ENCODE assay signal across 17 cellular contexts in the genomic region with DNA sequence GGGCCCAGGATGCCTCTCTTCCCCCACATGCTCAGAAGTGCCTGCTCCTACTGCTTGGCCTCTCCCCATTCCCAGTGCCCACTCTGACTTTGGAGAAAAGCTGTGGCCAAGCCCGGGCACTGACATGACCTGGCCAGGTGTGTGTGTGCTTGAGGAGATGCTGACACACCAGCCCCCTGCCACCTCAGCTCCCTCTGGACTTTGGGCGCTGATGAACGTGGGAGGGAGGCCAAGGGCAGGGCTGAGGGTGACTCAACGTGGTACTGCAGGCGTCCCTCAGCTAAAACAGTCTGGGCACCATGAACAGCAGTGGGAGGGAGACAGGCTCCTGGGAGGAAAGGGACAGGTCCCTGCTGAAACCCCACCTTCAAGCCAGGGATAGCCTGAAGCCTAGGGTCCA. TPM values are rescaled to one million over a fixed set of nuclear protein-coding genes. Genes with fewer than 3 reads are reported as not detected.
DNase-seq lines count a peak whose midpoint lies in the region; ATAC-seq and TF ChIP-seq lines count a peak whose summit lies in the region.
"Had no signal": no experiment of that assay in that cellular context is flagged by ENCODE, and none has a peak within 500 bp of the region (broad histone marks: within the 10 kb centered on the region; RNA-seq: fewer than 3 reads in every experiment).

No MANE protein-coding gene starts in this region.

- H3K27me3 ChIP-seq in right cardiac atrium (ENCODE audit: control insufficient read depth, insufficient read depth) (no peaks in the 10 kb centered on the region), Peyer's patch (no peaks in the 10 kb centered on the region), MG63 (peaks cover 31% of the 10 kb centered on the region)

- 93% methylated on average over 5 of the region's 5 CpGs for WGBS in right cardiac atrium

- H3K36me3 ChIP-seq in Peyer's patch = peaks cover 0 to under 1% (median 0%) of the 10 kb centered on the region in 3 donors
- H3K36me3 ChIP-seq in MG63 = no peaks in the 10 kb centered on the region

- intact Hi-C loops in Right ventricle myocardium superior (cut with DNase I) (no loop called here), right cardiac atrium (cut with DNase I) (no loop called here), posterior vena cava (cut with DNase I) (no loop called here)

- no peak for TF ChIP-seq POLR2A in Peyer's patch (IDR thresholded peaks at IDR 0.05)

- peaks cover 2% of the 10 kb centered on the region for H3K4me1 ChIP-seq in right cardiac atrium (ENCODE audit: control insufficient read depth, insufficient read depth, low read length)
- H3K4me1 ChIP-seq in Peyer's patch = peaks cover 0 to 11% (median 2%) of the 10 kb centered on the region in 4 donors

- H3K9me3 ChIP-seq in right cardiac atrium (ENCODE audit: control insufficient read depth, low read length) (no peaks in the 10 kb centered on the region), Peyer's patch (peaks cover 0 to 12% (median 3%) of the 10 kb centered on the region in 4 donors), MG63 (no peaks in the 10 kb centered on the region)

- peak; percentile 34 for DNase-seq in Right ventricle myocardium superior
- DNase-seq in right cardiac atrium = no peak
- DNase-seq in Peyer's patch = peak in 2 of 3 donors; percentile 73 to 78
- DNase-seq in posterior vena cava (ENCODE audit: low spot score) = peak; percentile 73
- no peak for DNase-seq in cortex of kidney (lab: John Stamatoyannopoulos, UW)
- DNase-seq in MG63 = no peak
- DNase-seq: AML-193; Caco-2; Calu3; CD4-positive, alpha-beta T cell; CD8-positive, alpha-beta T cell; DMS79 treated with DMSO at 0.1 percent for 48 hours; GF-D8 had no signal

- TF ChIP-seq CTCF in Peyer's patch (IDR thresholded peaks at IDR 0.05) = no peak

- H3K27ac ChIP-seq in right cardiac atrium (ENCODE audit: low read length) = no peak overlapping the region
- H3K27ac ChIP-seq in Peyer's patch = peak overlapping the region in 1 of 4 donors; percentile 12
- H3K27ac ChIP-seq: 22Rv1; A549; BLaER1 treated with 17β-estradiol and CSF1 and Interleukin-3, amounts not matched to agents 10 nM and 100 nM; C4-2B had no signal

- no peak for ATAC-seq in Right ventricle myocardium superior (ENCODE audit: poor library complexity)
- ATAC-seq in right cardiac atrium = no peak
- ATAC-seq: A549; CD8-positive, alpha-beta T cell had no signal

- H3K4me3 ChIP-seq in right cardiac atrium (ENCODE audit: low read length) (no peak overlapping the region), Peyer's patch (no peak overlapping the region), MG63 (no peak overlapping the region)
- H3K4me3 ChIP-seq: A549 had no signal

RNA-seq across cellular contexts. Expression of gene TRIM36, which starts 3.9 kb away (rescaled TPM):
- total RNA-seq in Right ventricle myocardium superior (0.19 TPM), right cardiac atrium (1 to 10 TPM in 1 of 4 donors, under 1 TPM in 3; 0.49 to 1.2 (median 0.81) TPM), Peyer's patch (10 to 100 TPM; 27.2 to 69.0 (median 48.7) TPM), posterior vena cava (under 1 TPM; 0.37 to 0.57 TPM)
- polyA plus RNA-seq in right cardiac atrium = 0.07 TPM
- 0.10 TPM in 1 of 2 replicates, not detected in the other for total RNA-seq in MG63 (2014; rRNA removed; shearing (Covaris generic); ENCODE audit: low replicate concordance)
- total RNA-seq: CD8-positive, alpha-beta T cell had no signal

Comparison
In these comparisons a context has a peak if more than half of its experiments do, and no peak if none do; other contexts are left out.
1. DNase-seq: peak in Right ventricle myocardium superior (single experiment), Peyer's patch (2 of 3) and posterior vena cava (single experiment); none in right cardiac atrium (0 of 3), cortex of kidney (single experiment) and MG63 (single experiment).
2. RNA of gene TRIM36, which starts 3.9 kb away (total RNA-seq): 27.2 to 69.0 TPM in Peyer's patch; 0.49 to 1.2 TPM in right cardiac atrium, 0.37 to 0.57 TPM in posterior vena cava, 0.19 TPM in Right ventricle myocardium superior (single experiment) and 0.10 TPM in MG63; every median in the first group is over 10 times any median in the second.